17 cellular contexts compared by ENCODE assay signal in genomic region chr2:151855111-151855510, GRCh38. TPM values are rescaled to one million over a fixed set of nuclear protein-coding genes. Genes with fewer than 3 reads are reported as not detected.
A peak's percentile ranks its signal among the peaks of the same experiment; 100 is the strongest.
DNase-seq lines count a peak whose midpoint lies in the region; ATAC-seq, FAIRE-seq and TF ChIP-seq lines count a peak whose summit lies in the region.
"Had no signal": no experiment of that assay in that cellular context is flagged by ENCODE, and none has a peak within 500 bp of the region (broad histone marks: within the 10 kb centered on the region; RNA-seq: fewer than 3 reads in every experiment).

No MANE protein-coding gene starts in this region.

- intact Hi-C loops in activated CD4-positive, alpha-beta memory T cell treated with anti-CD3 and anti-CD28 coated beads for 36 hours (cut with micrococcal nuclease) = no loop called here

- H3K4me3 Mint-ChIP-seq in memory B cell = peak overlapping the region; percentile 79
- H3K4me3 Mint-ChIP-seq in activated CD4-positive, alpha-beta memory T cell treated with anti-CD3 and anti-CD28 coated beads for 36 hours = no peak overlapping the region
- H3K4me3 Mint-ChIP-seq in activated CD4-positive, alpha-beta memory T cell treated with anti-CD3 and anti-CD28 coated beads, Interleukin-2, amount 10 ng/mL, durations not matched to agents 7 days and 5 days = no peak overlapping the region
- H3K4me3 Mint-ChIP-seq: CD14-positive monocyte; T-helper 2 cell treated with Interferon-gamma antibody and Interleukin-4, amounts not matched to agents 5 μg/mL and 100 μg/mL, for 36 hours had no signal

- 94% methylated on average over 3 of the region's 3 CpGs for WGBS in hepatocyte (ENCODE audit: low lambda C conversion rate, missing lambda C conversion rate)

- H3K9me2 ChIP-seq in Karpas-422 (replicated peaks; ENCODE audit: insufficient read depth, low read length) = no peaks in the 10 kb centered on the region; the same call in 1 of the 2 replicates
- H3K9me2 ChIP-seq in hepatocyte (replicated peaks; ENCODE audit: insufficient read depth) = no peaks in the 10 kb centered on the region

- H3K9me3 Mint-ChIP-seq in memory B cell = no peaks in the 10 kb centered on the region
- H3K9me3 Mint-ChIP-seq in activated CD4-positive, alpha-beta memory T cell treated with anti-CD3 and anti-CD28 coated beads for 36 hours = no peaks in the 10 kb centered on the region
- H3K9me3 Mint-ChIP-seq in activated CD4-positive, alpha-beta memory T cell treated with anti-CD3 and anti-CD28 coated beads, Interleukin-2, amount 10 ng/mL, durations not matched to agents 7 days and 5 days = no peaks in the 10 kb centered on the region
- H3K9me3 Mint-ChIP-seq: CD14-positive monocyte; T-helper 2 cell treated with Interferon-gamma antibody and Interleukin-4, amounts not matched to agents 5 μg/mL and 100 μg/mL, for 36 hours had no signal

- no peaks in the 10 kb centered on the region for H3K36me3 Mint-ChIP-seq in memory B cell
- no peaks in the 10 kb centered on the region for H3K36me3 Mint-ChIP-seq in activated CD4-positive, alpha-beta memory T cell treated with anti-CD3 and anti-CD28 coated beads for 36 hours
- H3K36me3 Mint-ChIP-seq in activated CD4-positive, alpha-beta memory T cell treated with anti-CD3 and anti-CD28 coated beads, Interleukin-2, amount 10 ng/mL, durations not matched to agents 7 days and 5 days (ENCODE audit: low read depth) = no peaks in the 10 kb centered on the region

- no peaks in the 10 kb centered on the region for H4K20me1 ChIP-seq in Karpas-422 (ENCODE audit: insufficient read depth, low read depth, low read length)
- 0 out of 2 replicates have a peak, but pooled peaks cover 3% of the 10 kb centered on the region for H4K20me1 ChIP-seq in OCI-LY3 (ENCODE audit: insufficient read depth, low read length)
- no peaks in the 10 kb centered on the region for H4K20me1 ChIP-seq in hepatocyte (ENCODE audit: insufficient read depth, poor library complexity, severe bottlenecking)

- CTCF ChIA-PET in activated CD4-positive, alpha-beta memory T cell treated with anti-CD3 and anti-CD28 coated beads for 36 hours (lab: Charles Lee) = no interaction called here
- CTCF ChIA-PET in activated CD4-positive, alpha-beta memory T cell treated with anti-CD3 and anti-CD28 coated beads, Interleukin-2, amount 10 ng/mL, durations not matched to agents 7 days and 5 days (lab: Charles Lee) = no interaction called here

- no peak overlapping the region; the same call in 1 of the 2 replicates for H3K4me3 ChIP-seq in Karpas-422 (ENCODE audit: low read length)
- no peak overlapping the region for H3K4me3 ChIP-seq in OCI-LY3 (ENCODE audit: low read length)
- no peak overlapping the region for H3K4me3 ChIP-seq in hepatocyte
- H3K4me3 ChIP-seq: SJSA1 had no signal

- H3K4me1 ChIP-seq in Karpas-422 (ENCODE audit: low read length) (peaks cover 10% of the 10 kb centered on the region), OCI-LY3 (ENCODE audit: low read length) (no peaks in the 10 kb centered on the region), hepatocyte (ENCODE audit: insufficient read depth) (peaks cover 33% of the 10 kb centered on the region)
- H3K4me1 ChIP-seq: SJSA1 had no signal

- H3K79me2 ChIP-seq in Karpas-422 (ENCODE audit: low read length) = no peaks in the 10 kb centered on the region
- no peaks in the 10 kb centered on the region for H3K79me2 ChIP-seq in OCI-LY3 (ENCODE audit: low read length)
- no peaks in the 10 kb centered on the region for H3K79me2 ChIP-seq in hepatocyte

- H3K27ac ChIP-seq in Karpas-422 (ENCODE audit: low read length) (no peak overlapping the region), OCI-LY3 (ENCODE audit: low read length) (no peak overlapping the region), hepatocyte (no peak overlapping the region)
- H3K27ac ChIP-seq: SJSA1 had no signal

- H3K4me1 Mint-ChIP-seq in memory B cell = peaks cover 5% of the 10 kb centered on the region
- H3K4me1 Mint-ChIP-seq in activated CD4-positive, alpha-beta memory T cell treated with anti-CD3 and anti-CD28 coated beads for 36 hours (ENCODE audit: low read depth) = no peaks in the 10 kb centered on the region
- no peaks in the 10 kb centered on the region for H3K4me1 Mint-ChIP-seq in activated CD4-positive, alpha-beta memory T cell treated with anti-CD3 and anti-CD28 coated beads, Interleukin-2, amount 10 ng/mL, durations not matched to agents 7 days and 5 days
- H3K4me1 Mint-ChIP-seq: CD14-positive monocyte had no signal

- ATAC-seq in memory B cell (ENCODE audit: low read depth) = peak; percentile 44
- ATAC-seq: PC-3 had no signal

- peak overlapping the region; percentile 31 for H3K4me2 ChIP-seq in Karpas-422 (ENCODE audit: low read depth, low read length, poor library complexity, severe bottlenecking)
- peak overlapping the region; percentile 7; the same call in 1 of the 2 replicates for H3K4me2 ChIP-seq in OCI-LY3 (ENCODE audit: low read length)
- H3K4me2 ChIP-seq in hepatocyte = no peak overlapping the region

- POLR2A ChIA-PET in activated CD4-positive, alpha-beta memory T cell treated with anti-CD3 and anti-CD28 coated beads for 36 hours (lab: Charles Lee) = no interaction called here
- POLR2A ChIA-PET in activated CD4-positive, alpha-beta memory T cell treated with anti-CD3 and anti-CD28 coated beads, Interleukin-2, amount 10 ng/mL, durations not matched to agents 7 days and 5 days (lab: Charles Lee) = no interaction called here

- FAIRE-seq in GM12892 (lab: Jason Lieb, UNC) = peak; percentile 85

- no peaks in the 10 kb centered on the region for H3K27me3 Mint-ChIP-seq in memory B cell
- H3K27me3 Mint-ChIP-seq in activated CD4-positive, alpha-beta memory T cell treated with anti-CD3 and anti-CD28 coated beads for 36 hours = no peaks in the 10 kb centered on the region
- H3K27me3 Mint-ChIP-seq in activated CD4-positive, alpha-beta memory T cell treated with anti-CD3 and anti-CD28 coated beads, Interleukin-2, amount 10 ng/mL, durations not matched to agents 7 days and 5 days = peaks cover 2% of the 10 kb centered on the region

- H3K9me3 ChIP-seq in Karpas-422 (ENCODE audit: low read length) (no peaks in the 10 kb centered on the region), OCI-LY3 (ENCODE audit: insufficient read depth, low read length) (no peaks in the 10 kb centered on the region), hepatocyte (ENCODE audit: low read depth) (no peaks in the 10 kb centered on the region)
- H3K9me3 ChIP-seq: SJSA1 had no signal

- H3K27ac Mint-ChIP-seq in memory B cell = peak overlapping the region; percentile 72
- H3K27ac Mint-ChIP-seq in activated CD4-positive, alpha-beta memory T cell treated with anti-CD3 and anti-CD28 coated beads for 36 hours = no peak overlapping the region
- no peak overlapping the region for H3K27ac Mint-ChIP-seq in activated CD4-positive, alpha-beta memory T cell treated with anti-CD3 and anti-CD28 coated beads, Interleukin-2, amount 10 ng/mL, durations not matched to agents 7 days and 5 days
- H3K27ac Mint-ChIP-seq: CD14-positive monocyte; T-helper 2 cell treated with Interferon-gamma antibody and Interleukin-4, amounts not matched to agents 5 μg/mL and 100 μg/mL, for 36 hours had no signal

- no peak overlapping the region for H3K9ac ChIP-seq in Karpas-422 (ENCODE audit: low read length)
- H3K9ac ChIP-seq in OCI-LY3 (ENCODE audit: low read length) = no peak overlapping the region

- TF ChIP-seq POLR2A in GM12892 (IDR thresholded peaks at IDR 0.05; ENCODE audit: low read depth, low read length) = no peak

- TF ChIP-seq CTCF in OCI-LY3 (IDR thresholded peaks at IDR 0.05; ENCODE audit: low read depth, low read length) (no peak), hepatocyte (IDR thresholded peaks at IDR 0.05; ENCODE audit: poor library complexity) (no peak)

- H3K27me3 ChIP-seq in Karpas-422 (ENCODE audit: low read length) (no peaks in the 10 kb centered on the region), OCI-LY3 (ENCODE audit: low read depth, low read length) (peaks cover 87% of the 10 kb centered on the region), hepatocyte (no peaks in the 10 kb centered on the region)

- no peak for DNase-seq in GM12892 (ENCODE audit: insufficient read length)
- no peak for DNase-seq in Karpas-422
- DNase-seq in memory B cell (ENCODE audit: low spot score in 2 of 2) = no peak
- no peak for DNase-seq in NCI-H1105 (lab: John Stamatoyannopoulos, UW)
- no peak for DNase-seq in activated CD4-positive, alpha-beta memory T cell treated with anti-CD3 and anti-CD28 coated beads for 36 hours
- no peak for DNase-seq in hepatocyte (ENCODE audit: low spot score)
- no peak for DNase-seq in activated CD4-positive, alpha-beta memory T cell treated with anti-CD3 and anti-CD28 coated beads, Interleukin-2, amount 10 ng/mL, durations not matched to agents 7 days and 5 days
- DNase-seq: DMS153, EL, NCI-H1436 treated with DMSO at 0.1 percent for 48 hours, NCI-H2029 treated with DMSO at 0.1 percent for 48 hours, NCI-H774, PC-3 had no signal

- peak overlapping the region; percentile 75; the same call in 1 of the 2 replicates for H2AFZ ChIP-seq in Karpas-422 (ENCODE audit: low read length)
- no peak overlapping the region for H2AFZ ChIP-seq in OCI-LY3 (ENCODE audit: low read depth, low read length)
- no peak overlapping the region for H2AFZ ChIP-seq in hepatocyte

- H3K36me3 ChIP-seq in Karpas-422 (ENCODE audit: insufficient read depth, low read length) = no peaks in the 10 kb centered on the region
- no peaks in the 10 kb centered on the region for H3K36me3 ChIP-seq in OCI-LY3 (replicated peaks; ENCODE audit: low read depth, low read length)
- H3K36me3 ChIP-seq in hepatocyte (replicated peaks; ENCODE audit: insufficient read depth, low read depth) = no peaks in the 10 kb centered on the region
- H3K36me3 ChIP-seq: SJSA1 had no signal

RNA-seq across cellular contexts. Expression of gene ARL5A, which starts 26.9 kb away (rescaled TPM):
- 55.2 TPM for polyA plus RNA-seq in GM12892 (2012; ENCODE audit: missing spikeins)
- 66.4 and 73.4 TPM in 2 replicates for total RNA-seq in Karpas-422 (2014; rRNA removed; shearing (Covaris generic); ENCODE audit: low replicate concordance)
- 10 to 100 TPM; 54.6 to 63.2 TPM for total RNA-seq in activated CD4-positive, alpha-beta memory T cell treated with anti-CD3 and anti-CD28 coated beads for 36 hours
- 66.4 and 68.3 TPM in 2 replicates for total RNA-seq in hepatocyte
- polyA plus RNA-seq in hepatocyte = 23.2 and 23.4 TPM in 2 replicates
- total RNA-seq in activated CD4-positive, alpha-beta memory T cell treated with anti-CD3 and anti-CD28 coated beads, Interleukin-2, amount 10 ng/mL, durations not matched to agents 7 days and 5 days = 10 to 100 TPM; 50.6 to 52.7 TPM
